9 cellular contexts compared by ENCODE assay signal in genomic region chr20:38692436-38693411, GRCh38. TPM values are rescaled to one million over a fixed set of nuclear protein-coding genes. Genes with fewer than 3 reads are reported as not detected.
DNase-seq lines count a peak whose midpoint lies in the region; ATAC-seq, FAIRE-seq and TF ChIP-seq lines count a peak whose summit lies in the region.
"Had no signal": no experiment of that assay in that cellular context is flagged by ENCODE, and none has a peak within 500 bp of the region (broad histone marks: within the 10 kb centered on the region; RNA-seq: fewer than 3 reads in every experiment).

No MANE protein-coding gene starts in this region.

- in situ Hi-C loops in KBM-7 (cut with MboI; ENCODE audit: low pct_unique_long_range_greater_than_20kb, low sequenced_read_pairs): no loop called here

- no peak overlapping the region for H3K4me3 Mint-ChIP-seq in CD8-positive, alpha-beta T cell

- DNase-seq in CD8-positive, alpha-beta T cell: peak in 6 of 7 experiments; percentile 14 to 63 (median 60)
- DNase-seq in KBM-7: peak; percentile 59
- peak; percentile 58 to 61 for DNase-seq in activated CD4-positive, alpha-beta T cell treated with anti-CD3 and anti-CD28 coated beads, Interleukin-2, amount 50 U/mL, for 48 hours
- DNase-seq in fibroblast of gingiva (ENCODE audit: low read depth): peak; percentile 31
- peak in 4 of 6 donors; percentile 8 to 44 (median 30) for DNase-seq in pancreas

- H3K4me1 Mint-ChIP-seq in CD8-positive, alpha-beta T cell (ENCODE audit: low read depth): no peaks in the 10 kb centered on the region

- H3K9me3 Mint-ChIP-seq in CD8-positive, alpha-beta T cell: peaks cover 2% of the 10 kb centered on the region

- POLR2A ChIA-PET in CD8-positive, alpha-beta T cell (lab: Charles Lee): no interaction called here

- TF ChIP-seq CTCF in CD8-positive, alpha-beta T cell (IDR thresholded peaks at IDR 0.05): no peak
- no peak for TF ChIP-seq CTCF in pancreas (IDR thresholded peaks at IDR 0.05)

- FAIRE-seq in pancreas (lab: Jason Lieb, UNC): no peak

- CTCF ChIA-PET in CD8-positive, alpha-beta T cell (lab: Charles Lee): interaction anchor here (0.7 to 1.5 kb wide), 3 partner anchors 11 to 59 kb away, joined by 3 to 4 read pairs (median 3); no protein-coding TSS in a partner anchor

- 8 to 15% methylated on average over 13 of the region's 13 CpGs for WGBS in pancreas, 2 donors

- H3K36me3 Mint-ChIP-seq in CD8-positive, alpha-beta T cell: no peaks in the 10 kb centered on the region

- no peak overlapping the region for H3K27ac Mint-ChIP-seq in CD8-positive, alpha-beta T cell

- peaks cover 36% of the 10 kb centered on the region for H3K27me3 Mint-ChIP-seq in CD8-positive, alpha-beta T cell (ENCODE audit: low read depth)

- peak; percentile 57 for ATAC-seq in CD8-positive, alpha-beta T cell
- ATAC-seq in pancreas (peak in 2 of 4 donors; percentile 60 to 72), GM19397 (IDR thresholded peaks at IDR 0.05; ENCODE audit: unreplicated experiment) (no peak), GM21737 (IDR thresholded peaks at IDR 0.05; ENCODE audit: unreplicated experiment) (no peak), GM18870 (IDR thresholded peaks at IDR 0.05; ENCODE audit: unreplicated experiment) (no peak)

- no peaks in the 10 kb centered on the region for H3K4me1 ChIP-seq in CD8-positive, alpha-beta T cell (ENCODE audit: insufficient read depth, low read length)
- no peaks in the 10 kb centered on the region for H3K4me1 ChIP-seq in pancreas
- H3K4me1 ChIP-seq: uterus had no signal

- H3K36me3 ChIP-seq in CD8-positive, alpha-beta T cell (ENCODE audit: insufficient read depth, low read length): no peaks in the 10 kb centered on the region
- no peaks in the 10 kb centered on the region for H3K36me3 ChIP-seq in pancreas
- H3K36me3 ChIP-seq: uterus had no signal

- no peak overlapping the region for H3K4me3 ChIP-seq in CD8-positive, alpha-beta T cell (ENCODE audit: low read depth, low read length)
- no peak overlapping the region for H3K4me3 ChIP-seq in pancreas
- H3K4me3 ChIP-seq: uterus had no signal

- no peaks in the 10 kb centered on the region for H3K9me3 ChIP-seq in CD8-positive, alpha-beta T cell (ENCODE audit: low read length)
- H3K9me3 ChIP-seq in pancreas: no peaks in the 10 kb centered on the region
- H3K9me3 ChIP-seq: uterus had no signal

- H3K27ac ChIP-seq in CD8-positive, alpha-beta T cell (ENCODE audit: low read depth, low read length): no peak overlapping the region
- H3K27ac ChIP-seq in pancreas: no peak overlapping the region
- H3K27ac ChIP-seq: uterus had no signal

- intact Hi-C loops in CD8-positive, alpha-beta T cell (cut with DNase I, micrococcal nuclease): no loop called here
- intact Hi-C loops in pancreas (cut with DNase I): no loop called here

- no peaks in the 10 kb centered on the region for H3K27me3 ChIP-seq in CD8-positive, alpha-beta T cell (ENCODE audit: insufficient read depth, low read length)
- peaks cover 0 to 9% (median 0%) of the 10 kb centered on the region in 4 donors for H3K27me3 ChIP-seq in pancreas
- H3K27me3 ChIP-seq: uterus had no signal

RNA-seq across cellular contexts. Expression of gene SLC32A1, which starts 31.6 kb away (rescaled TPM):
- under 1 TPM in 1 of 2 experiments, not detected in 1; 0.16 TPM for total RNA-seq in CD8-positive, alpha-beta T cell
- total RNA-seq in pancreas: not detected
- not detected for polyA plus RNA-seq in pancreas
- total RNA-seq: uterus had no signal

RNA-seq across cellular contexts. Expression of gene ACTR5, which starts 55.5 kb away (rescaled TPM):
- 10 to 100 TPM; 15.7 to 18.2 TPM for total RNA-seq in CD8-positive, alpha-beta T cell
- 1 to 10 TPM; 2.4 to 4.4 (median 3.1) TPM for total RNA-seq in pancreas
- polyA plus RNA-seq in pancreas: 1 to 10 TPM; 7.4 to 9.8 TPM
